ENCODE assay signal across 28 cellular contexts in genomic region chr4:141169391-141169790, GRCh38. TPM values are rescaled to one million over a fixed set of nuclear protein-coding genes. Genes with fewer than 3 reads are reported as not detected.
"Had no signal": no experiment of that assay in that cellular context is flagged by ENCODE, and none has a peak within 500 bp of the region (broad histone marks: within the 10 kb centered on the region; RNA-seq: fewer than 3 reads in every experiment).

No MANE protein-coding gene starts in this region.

- H3K27me3 ChIP-seq: ascending aorta, breast epithelium, dorsolateral prefrontal cortex, esophagus muscularis mucosa, gastrocnemius medialis had no signal

- DNase-seq: activated CD4-positive, alpha-beta memory T cell treated with anti-CD3 and anti-CD28 coated beads for 36 hours; activated CD4-positive, alpha-beta T cell treated with anti-CD3 and anti-CD28 coated beads for 36 hours; activated CD4-positive, alpha-beta T cell treated with anti-CD3 and anti-CD28 coated beads, Interleukin-2, amount 10 ng/mL, durations not matched to agents 24 days and 14 days; activated CD4-positive, CD25-positive, alpha-beta regulatory T cell; activated CD4-positive, CD25-positive, alpha-beta regulatory T cell treated with anti-CD3 and anti-CD28 coated beads, Interleukin-2, amount 50 U/mL, for 72 hours; activated CD8-positive, alpha-beta memory T cell treated with anti-CD3 and anti-CD28 coated beads, Interleukin-2, amount 10 ng/mL, durations not matched to agents 7 days and 5 days; activated CD8-positive, alpha-beta memory T cell treated with anti-CD3 and anti-CD28 coated beads, Interleukin-2, amount 50 U/mL, for 4 hours; activated CD8-positive, alpha-beta T cell treated with anti-CD3 and anti-CD28 coated beads, Interleukin-2, amount 10 ng/mL, durations not matched to agents 7 days and 5 days; activated effector memory CD4-positive, alpha-beta T cell treated with anti-CD3 and anti-CD28 coated beads, Interleukin-2, amount 50 U/mL, for 16 hours; activated naive CD4-positive, alpha-beta T cell treated with anti-CD3 and anti-CD28 coated beads, Interleukin-2, amount 10 ng/mL, durations not matched to agents 7 days and 5 days; activated naive CD8-positive, alpha-beta T cell treated with anti-CD3 and anti-CD28 coated beads, Interleukin-2, amount 10 ng/mL, durations not matched to agents 7 days and 5 days; activated T-cell treated with anti-CD3 and anti-CD28 coated beads, Interleukin-2, amount 50 U/mL, for 1 hour; activated T-cell treated with anti-CD3 and anti-CD28 coated beads, Interleukin-2, amount 50 U/mL, for 48 hours; central memory CD4-positive, alpha-beta T cell; cerebellar nuclear complex; dorsolateral prefrontal cortex; effector memory CD4-positive, alpha-beta T cell; endodermal cell; erythroblast; foreskin keratinocyte; gastrocnemius medialis; heart right ventricle; T-helper 2 cell had no signal

- H3K9me3 ChIP-seq: ascending aorta, breast epithelium, gastrocnemius medialis had no signal

- H3K27ac ChIP-seq: ascending aorta, breast epithelium, cardiac muscle cell, coronary artery, dorsolateral prefrontal cortex, esophagus muscularis mucosa, foreskin keratinocyte, gastrocnemius medialis, heart right ventricle had no signal

- H3K36me3 ChIP-seq: ascending aorta, breast epithelium, cardiac muscle cell, esophagus muscularis mucosa, gastrocnemius medialis, heart right ventricle had no signal

- H3K4me3 ChIP-seq: ascending aorta, breast epithelium, cardiac muscle cell, coronary artery, dorsolateral prefrontal cortex, esophagus muscularis mucosa, gastrocnemius medialis, heart right ventricle had no signal

- H3K4me1 ChIP-seq: ascending aorta, breast epithelium, esophagus muscularis mucosa, foreskin keratinocyte, gastrocnemius medialis, heart right ventricle had no signal

RNA-seq across cellular contexts. Expression of gene RNF150, which starts 36.1 kb away (rescaled TPM):
- polyA plus RNA-seq: foreskin keratinocyte had no signal
